ENCODE assay signal across 1 cellular context in the genomic region with DNA sequence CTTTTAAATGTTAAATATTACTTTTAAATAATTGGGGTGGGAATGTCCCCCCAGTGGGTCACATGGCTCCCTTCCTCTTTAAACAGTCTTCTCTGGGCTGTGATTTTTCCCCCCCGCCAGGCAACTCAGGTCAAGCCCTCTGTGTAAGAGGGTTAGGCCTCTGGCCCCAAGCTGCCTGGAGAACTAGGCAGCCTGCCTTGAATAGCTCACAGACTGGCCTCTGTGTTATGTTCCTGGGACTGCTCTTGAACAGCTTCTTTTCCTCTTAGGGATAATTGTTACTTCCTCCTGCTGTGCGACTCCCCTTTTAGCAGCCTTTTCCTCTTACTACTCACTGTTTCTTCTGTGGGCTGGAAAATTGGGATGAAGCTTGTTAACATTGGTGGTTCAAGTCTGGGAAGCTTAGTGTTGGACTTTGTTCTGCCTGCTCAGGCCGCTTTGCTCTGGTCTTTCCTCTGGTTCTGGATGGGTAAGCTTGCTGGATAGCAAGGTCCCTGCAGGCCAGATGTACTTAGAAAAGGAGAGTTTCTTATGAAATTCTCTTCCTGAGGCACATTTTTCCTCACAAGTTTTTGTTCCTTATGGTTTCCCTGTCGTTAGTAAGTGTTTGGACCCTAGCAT.
TF ChIP-seq lines count a peak whose summit lies in the region.

No MANE protein-coding gene starts in this region.

TF ChIP-seq in GM12878, 131 proteins besides CTCF, POLR2A, EP300 and RAD21:
- TF ChIP-seq SMARCA5 (IDR thresholded peaks at IDR 0.05) (no peak), PAX8 (IDR thresholded peaks at IDR 0.05) (no peak), IKZF2 (IDR thresholded peaks at IDR 0.05) (no peak), ZNF384 (IDR thresholded peaks at IDR 0.05; ENCODE audit: borderline replicate concordance, low read depth, low read length) (no peak), TBL1XR1 (IDR thresholded peaks at IDR 0.05; ENCODE audit: low read depth, low read length) (no peak), ZNF217 (IDR thresholded peaks at IDR 0.05) (no peak), CBX3 (IDR thresholded peaks at IDR 0.05; ENCODE audit: borderline replicate concordance, low read depth) (no peak), GATAD2B (conservative IDR thresholded peaks at IDR 0.05; ENCODE audit: low read depth) (no peak), STAT3 (IDR thresholded peaks at IDR 0.05; ENCODE audit: low read depth, low read length) (no peak), FOS (IDR thresholded peaks at IDR 0.05; ENCODE audit: borderline replicate concordance, extremely low read depth, insufficient read length) (no peak), BRCA1 (IDR thresholded peaks at IDR 0.05; ENCODE audit: low read depth, low read length) (no peak), EGR1 (IDR thresholded peaks at IDR 0.05; ENCODE audit: borderline replicate concordance in 1 of 2, low read depth in 2 of 2, low read length in 2 of 2) (no peak)
- TF ChIP-seq, protein P1, sequence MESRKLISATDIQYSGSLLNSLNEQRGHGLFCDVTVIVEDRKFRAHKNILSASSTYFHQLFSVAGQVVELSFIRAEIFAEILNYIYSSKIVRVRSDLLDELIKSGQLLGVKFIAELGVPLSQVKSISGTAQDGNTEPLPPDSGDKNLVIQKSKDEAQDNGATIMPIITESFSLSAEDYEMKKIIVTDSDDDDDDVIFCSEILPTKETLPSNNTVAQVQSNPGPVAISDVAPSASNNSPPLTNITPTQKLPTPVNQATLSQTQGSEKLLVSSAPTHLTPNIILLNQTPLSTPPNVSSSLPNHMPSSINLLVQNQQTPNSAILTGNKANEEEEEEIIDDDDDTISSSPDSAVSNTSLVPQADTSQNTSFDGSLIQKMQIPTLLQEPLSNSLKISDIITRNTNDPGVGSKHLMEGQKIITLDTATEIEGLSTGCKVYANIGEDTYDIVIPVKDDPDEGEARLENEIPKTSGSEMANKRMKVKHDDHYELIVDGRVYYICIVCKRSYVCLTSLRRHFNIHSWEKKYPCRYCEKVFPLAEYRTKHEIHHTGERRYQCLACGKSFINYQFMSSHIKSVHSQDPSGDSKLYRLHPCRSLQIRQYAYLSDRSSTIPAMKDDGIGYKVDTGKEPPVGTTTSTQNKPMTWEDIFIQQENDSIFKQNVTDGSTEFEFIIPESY (IDR thresholded peaks at IDR 0.05), result no peak
- TF ChIP-seq, protein P2, sequence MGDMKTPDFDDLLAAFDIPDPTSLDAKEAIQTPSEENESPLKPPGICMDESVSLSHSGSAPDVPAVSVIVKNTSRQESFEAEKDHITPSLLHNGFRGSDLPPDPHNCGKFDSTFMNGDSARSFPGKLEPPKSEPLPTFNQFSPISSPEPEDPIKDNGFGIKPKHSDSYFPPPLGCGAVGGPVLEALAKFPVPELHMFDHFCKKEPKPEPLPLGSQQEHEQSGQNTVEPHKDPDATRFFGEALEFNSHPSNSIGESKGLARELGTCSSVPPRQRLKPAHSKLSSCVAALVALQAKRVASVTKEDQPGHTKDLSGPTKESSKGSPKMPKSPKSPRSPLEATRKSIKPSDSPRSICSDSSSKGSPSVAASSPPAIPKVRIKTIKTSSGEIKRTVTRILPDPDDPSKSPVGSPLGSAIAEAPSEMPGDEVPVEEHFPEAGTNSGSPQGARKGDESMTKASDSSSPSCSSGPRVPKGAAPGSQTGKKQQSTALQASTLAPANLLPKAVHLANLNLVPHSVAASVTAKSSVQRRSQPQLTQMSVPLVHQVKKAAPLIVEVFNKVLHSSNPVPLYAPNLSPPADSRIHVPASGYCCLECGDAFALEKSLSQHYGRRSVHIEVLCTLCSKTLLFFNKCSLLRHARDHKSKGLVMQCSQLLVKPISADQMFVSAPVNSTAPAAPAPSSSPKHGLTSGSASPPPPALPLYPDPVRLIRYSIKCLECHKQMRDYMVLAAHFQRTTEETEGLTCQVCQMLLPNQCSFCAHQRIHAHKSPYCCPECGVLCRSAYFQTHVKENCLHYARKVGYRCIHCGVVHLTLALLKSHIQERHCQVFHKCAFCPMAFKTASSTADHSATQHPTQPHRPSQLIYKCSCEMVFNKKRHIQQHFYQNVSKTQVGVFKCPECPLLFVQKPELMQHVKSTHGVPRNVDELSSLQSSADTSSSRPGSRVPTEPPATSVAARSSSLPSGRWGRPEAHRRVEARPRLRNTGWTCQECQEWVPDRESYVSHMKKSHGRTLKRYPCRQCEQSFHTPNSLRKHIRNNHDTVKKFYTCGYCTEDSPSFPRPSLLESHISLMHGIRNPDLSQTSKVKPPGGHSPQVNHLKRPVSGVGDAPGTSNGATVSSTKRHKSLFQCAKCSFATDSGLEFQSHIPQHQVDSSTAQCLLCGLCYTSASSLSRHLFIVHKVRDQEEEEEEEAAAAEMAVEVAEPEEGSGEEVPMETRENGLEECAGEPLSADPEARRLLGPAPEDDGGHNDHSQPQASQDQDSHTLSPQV (IDR thresholded peaks at IDR 0.05), result no peak
- TF ChIP-seq, protein P3, sequence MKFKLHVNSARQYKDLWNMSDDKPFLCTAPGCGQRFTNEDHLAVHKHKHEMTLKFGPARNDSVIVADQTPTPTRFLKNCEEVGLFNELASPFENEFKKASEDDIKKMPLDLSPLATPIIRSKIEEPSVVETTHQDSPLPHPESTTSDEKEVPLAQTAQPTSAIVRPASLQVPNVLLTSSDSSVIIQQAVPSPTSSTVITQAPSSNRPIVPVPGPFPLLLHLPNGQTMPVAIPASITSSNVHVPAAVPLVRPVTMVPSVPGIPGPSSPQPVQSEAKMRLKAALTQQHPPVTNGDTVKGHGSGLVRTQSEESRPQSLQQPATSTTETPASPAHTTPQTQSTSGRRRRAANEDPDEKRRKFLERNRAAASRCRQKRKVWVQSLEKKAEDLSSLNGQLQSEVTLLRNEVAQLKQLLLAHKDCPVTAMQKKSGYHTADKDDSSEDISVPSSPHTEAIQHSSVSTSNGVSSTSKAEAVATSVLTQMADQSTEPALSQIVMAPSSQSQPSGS (IDR thresholded peaks at IDR 0.05; ENCODE audit: low read length), result no peak
